Comparison of ENCODE assay signal across 10 cellular contexts in the genomic region with DNA sequence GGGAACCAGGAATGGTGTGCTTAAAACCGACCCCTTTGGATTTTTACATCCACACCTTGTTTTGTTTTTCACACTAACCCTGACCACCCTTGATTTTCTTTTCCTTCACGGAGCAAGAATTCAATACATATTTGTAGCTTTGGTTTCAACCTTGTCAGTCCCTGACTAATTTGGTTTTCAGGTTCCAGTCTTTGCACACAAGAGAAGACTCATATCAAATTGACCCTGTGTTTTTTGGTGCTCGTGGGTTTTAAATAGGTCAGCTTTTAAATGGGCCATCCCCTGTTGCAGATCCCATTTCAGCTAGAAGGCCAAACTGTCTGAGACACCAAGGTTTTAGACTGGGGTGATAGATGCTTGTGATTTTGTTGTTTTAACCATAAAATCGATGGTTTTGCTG. TPM values are rescaled to one million over a fixed set of nuclear protein-coding genes. Genes with fewer than 3 reads are reported as not detected.
DNase-seq lines count a peak whose midpoint lies in the region; ATAC-seq and TF ChIP-seq lines count a peak whose summit lies in the region.
"Had no signal": no experiment of that assay in that cellular context is flagged by ENCODE, and none has a peak within 500 bp of the region (broad histone marks: within the 10 kb centered on the region; RNA-seq: fewer than 3 reads in every experiment).

No MANE protein-coding gene starts in this region.

- peaks cover 63 to 100% (median 98%) of the 10 kb centered on the region in 4 donors for H3K4me1 Mint-ChIP-seq in naive thymus-derived CD8-positive, alpha-beta T cell

- no peak for TF ChIP-seq EP300 in upper lobe of left lung (IDR thresholded peaks at IDR 0.05)

- TF ChIP-seq CTCF in heart left ventricle (IDR thresholded peaks at IDR 0.05) (no peak), colonic mucosa (IDR thresholded peaks at IDR 0.05) (no peak), upper lobe of left lung (IDR thresholded peaks at IDR 0.05) (no peak)

- DNase-seq in heart left ventricle (no peak), Right ventricle myocardium inferior (ENCODE audit: missing footprints) (no peak), colonic mucosa (no peak), upper lobe of left lung (no peak), OCI-M2 (lab: John Stamatoyannopoulos, UW; ENCODE audit: unreplicated experiment) (no peak), DMS153 treated with DMSO at 0.1 percent for 48 hours (lab: John Stamatoyannopoulos, UW; ENCODE audit: unreplicated experiment) (no peak), head of caudate nucleus (no peak)
- no peak for DNase-seq in naive thymus-derived CD8-positive, alpha-beta T cell
- DNase-seq: activated CD4-positive, CD25-positive, alpha-beta regulatory T cell treated with anti-CD3 and anti-CD28 coated beads, Interleukin-2, amount 50 U/mL, for 72 hours; NCI-H146 had no signal

- H3K4me3 ChIP-seq in heart left ventricle (peak overlapping the region in 3 of 12 donors; percentile 19 to 30 (median 26)), colonic mucosa (no peak overlapping the region), upper lobe of left lung (no peak overlapping the region)

- H3K27me3 Mint-ChIP-seq in naive thymus-derived CD8-positive, alpha-beta T cell = no peaks in the 10 kb centered on the region

- no peaks in the 10 kb centered on the region for H3K27me3 ChIP-seq in heart left ventricle
- H3K27me3 ChIP-seq in colonic mucosa = no peaks in the 10 kb centered on the region
- H3K27me3 ChIP-seq in upper lobe of left lung = no peaks in the 10 kb centered on the region

- POLR2A ChIA-PET in naive thymus-derived CD8-positive, alpha-beta T cell (lab: Charles Lee) = interaction anchor here (1.0 to 4.2 kb wide), 2 partner anchors 12 to 24 kb away, joined by 3 to 53 read pairs; a partner anchor contains a TSS

- H3K27ac ChIP-seq in heart left ventricle (peak overlapping the region in 11 of 12 donors; percentile 66 to 92 (median 81)), colonic mucosa (peak overlapping the region; percentile 10), upper lobe of left lung (peak overlapping the region; percentile 72 to 87 (median 78))

- H3K9ac ChIP-seq in colonic mucosa (ENCODE audit: low read depth in 2 of 2, low read length in 2 of 2) = no peak overlapping the region

- H3K9me3 ChIP-seq in heart left ventricle (no peaks in the 10 kb centered on the region), colonic mucosa (no peaks in the 10 kb centered on the region), upper lobe of left lung (no peaks in the 10 kb centered on the region)

- peak overlapping the region in 7 of 10 donors; percentile 18 to 93 (median 78) for H3K27ac Mint-ChIP-seq in naive thymus-derived CD8-positive, alpha-beta T cell

- H3K36me3 Mint-ChIP-seq in naive thymus-derived CD8-positive, alpha-beta T cell = peaks cover 0 to 15% (median 0%) of the 10 kb centered on the region in 3 donors

- intact Hi-C loops in heart left ventricle (cut with DNase I) = loop anchor here in 6 of 10 donors (2.0 to 10.0 kb wide), 4 partner anchors 22 to 90 kb away; a partner anchor contains a TSS
- intact Hi-C loops in Right ventricle myocardium inferior (cut with DNase I) = loop anchor here (2.0 kb wide), 1 partner anchor 24 kb away; no protein-coding TSS in a partner anchor
- intact Hi-C loops in colonic mucosa (cut with DNase I) = no loop called here
- intact Hi-C loops in head of caudate nucleus (cut with DNase I) = no loop called here

- H3K4me3 Mint-ChIP-seq in naive thymus-derived CD8-positive, alpha-beta T cell = peak overlapping the region in 1 of 10 donors; percentile 15

- 49 to 60% (median 55%) methylated on average over 4 of the region's 4 CpGs for WGBS in heart left ventricle, 4 donors
- WGBS in upper lobe of left lung, 2 donors = 63 to 68% methylated on average over 4 of the region's 4 CpGs

- H3K9me3 Mint-ChIP-seq in naive thymus-derived CD8-positive, alpha-beta T cell = no peaks in the 10 kb centered on the region

- peaks cover 0 to 5% (median 0%) of the 10 kb centered on the region in 9 donors for H3K36me3 ChIP-seq in heart left ventricle
- H3K36me3 ChIP-seq in colonic mucosa = no peaks in the 10 kb centered on the region
- H3K36me3 ChIP-seq in upper lobe of left lung = no peaks in the 10 kb centered on the region

- peaks cover 33 to 100% (median 97%) of the 10 kb centered on the region in 12 donors for H3K4me1 ChIP-seq in heart left ventricle
- H3K4me1 ChIP-seq in colonic mucosa = peaks cover 27% of the 10 kb centered on the region
- peaks cover 85 to 97% (median 96%) of the 10 kb centered on the region in 4 donors for H3K4me1 ChIP-seq in upper lobe of left lung

- no peak for ATAC-seq in heart left ventricle
- no peak for ATAC-seq in Right ventricle myocardium inferior
- ATAC-seq in naive thymus-derived CD8-positive, alpha-beta T cell = no peak
- ATAC-seq in upper lobe of left lung (ENCODE audit: low FRiP score in 2 of 2) = no peak

- TF ChIP-seq POLR2A in heart left ventricle (IDR thresholded peaks at IDR 0.05) = no peak
- TF ChIP-seq POLR2A in upper lobe of left lung (IDR thresholded peaks at IDR 0.05) = no peak

RNA-seq across cellular contexts. Expression of a gene that starts 26.4 kb away (rescaled TPM):
- total RNA-seq in heart left ventricle (100 to 1,000 TPM in 8 of 9 donors, 10 to 100 TPM in 1; 55.7 to 202 (median 142) TPM), Right ventricle myocardium inferior (134 TPM), colonic mucosa (100 to 1,000 TPM; 126 to 177 TPM), upper lobe of left lung (100 to 1,000 TPM in 2 of 6 donors, 10 to 100 TPM in 4; 62.9 to 110 (median 81.5) TPM)
- polyA plus RNA-seq in heart left ventricle = 100 to 1,000 TPM; 134 to 195 TPM
- total RNA-seq in naive thymus-derived CD8-positive, alpha-beta T cell = 100 to 1,000 TPM; 129 to 131 TPM
- 10 to 100 TPM; 81.3 to 88.1 (median 84.3) TPM for polyA plus RNA-seq in naive thymus-derived CD8-positive, alpha-beta T cell

Comparison
In these comparisons a context has a peak if more than half of its experiments do, and no peak if none do; other contexts are left out.
1. H3K27ac ChIP-seq: peak in every context shown above with its lines; median percentile 81 in heart left ventricle; 78 in upper lobe of left lung; 10 in colonic mucosa.
2. intact Hi-C loops: an anchor here in heart left ventricle (2.0 to 10.0 kb wide) and Right ventricle myocardium inferior (2.0 kb wide); none called in colonic mucosa and head of caudate nucleus.